ENCODE assay signal across 11 cellular contexts in the genomic region with DNA sequence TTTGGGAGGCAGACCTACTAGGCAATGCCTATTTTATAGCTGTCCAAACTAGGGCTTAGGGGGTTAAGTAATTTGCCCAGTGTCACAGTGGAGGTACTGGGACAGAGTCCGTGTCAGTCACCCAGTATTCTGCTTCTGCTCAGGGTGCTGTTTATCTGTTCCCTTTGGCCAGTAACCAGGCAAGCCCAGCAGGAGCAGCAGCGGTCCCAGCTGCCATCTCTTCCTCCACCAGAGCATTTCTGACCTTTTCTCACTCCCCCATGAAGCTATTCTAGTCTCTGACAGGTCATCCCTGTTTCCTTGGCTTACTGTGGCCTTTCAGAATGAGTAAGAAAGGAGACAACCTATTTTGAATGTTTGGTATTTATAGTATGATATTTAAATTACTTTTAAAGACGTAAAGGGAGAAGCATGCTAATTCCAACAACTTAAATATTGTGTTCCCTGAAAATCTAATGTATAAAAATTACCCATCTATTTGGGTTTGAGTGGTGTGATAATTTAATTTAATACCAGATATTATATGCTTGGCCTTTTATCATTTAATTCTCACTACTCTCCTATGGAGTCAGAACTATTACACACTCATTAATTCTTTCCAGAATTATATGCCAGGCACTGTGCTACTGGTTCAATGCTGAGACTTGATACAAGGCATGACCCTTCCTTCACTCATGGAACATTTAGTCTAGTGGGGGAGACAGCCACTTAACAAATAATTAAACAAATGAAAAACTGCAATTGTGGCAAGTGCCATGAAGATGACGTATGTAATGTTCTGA.
DNase-seq lines count a peak whose midpoint lies in the region; ATAC-seq and TF ChIP-seq lines count a peak whose summit lies in the region.
"Had no signal": no experiment of that assay in that cellular context is flagged by ENCODE, and none has a peak within 500 bp of the region (broad histone marks: within the 10 kb centered on the region; RNA-seq: fewer than 3 reads in every experiment).

No MANE protein-coding gene starts in this region.

- no peak overlapping the region for H3K4me3 ChIP-seq in psoas muscle
- H3K4me3 ChIP-seq: SJSA1 had no signal

- H3K27ac Mint-ChIP-seq in activated CD8-positive, alpha-beta T cell treated with anti-CD3 and anti-CD28 coated beads for 36 hours, result peak overlapping the region; percentile 60
- H3K27ac Mint-ChIP-seq in activated CD8-positive, alpha-beta T cell treated with anti-CD3 and anti-CD28 coated beads, Interleukin-2, amount 10 ng/mL, durations not matched to agents 7 days and 5 days, result no peak overlapping the region

- intact Hi-C loops in activated CD8-positive, alpha-beta T cell treated with anti-CD3 and anti-CD28 coated beads for 36 hours (cut with micrococcal nuclease), result no loop called here
- intact Hi-C loops in psoas muscle (cut with DNase I), result loop anchor here in 1 of 2 donors (5.0 kb wide), 1 partner anchor 236 kb away; no protein-coding TSS in a partner anchor

- H3K4me3 Mint-ChIP-seq in activated CD8-positive, alpha-beta T cell treated with anti-CD3 and anti-CD28 coated beads for 36 hours, result no peak overlapping the region
- H3K4me3 Mint-ChIP-seq in activated CD8-positive, alpha-beta T cell treated with anti-CD3 and anti-CD28 coated beads, Interleukin-2, amount 10 ng/mL, durations not matched to agents 7 days and 5 days, result no peak overlapping the region

- no peaks in the 10 kb centered on the region for H3K27me3 Mint-ChIP-seq in activated CD8-positive, alpha-beta T cell treated with anti-CD3 and anti-CD28 coated beads for 36 hours
- H3K27me3 Mint-ChIP-seq in activated CD8-positive, alpha-beta T cell treated with anti-CD3 and anti-CD28 coated beads, Interleukin-2, amount 10 ng/mL, durations not matched to agents 7 days and 5 days (ENCODE audit: low read depth), result no peaks in the 10 kb centered on the region

- TF ChIP-seq CTCF in activated CD8-positive, alpha-beta T cell treated with anti-CD3 and anti-CD28 coated beads for 36 hours (IDR thresholded peaks at IDR 0.05), result no peak
- TF ChIP-seq CTCF in psoas muscle (IDR thresholded peaks at IDR 0.05), result no peak

- H3K9me3 ChIP-seq in psoas muscle, result no peaks in the 10 kb centered on the region
- H3K9me3 ChIP-seq: SJSA1 had no signal

- H3K36me3 Mint-ChIP-seq in activated CD8-positive, alpha-beta T cell treated with anti-CD3 and anti-CD28 coated beads for 36 hours (ENCODE audit: low read depth), result peaks cover 46% of the 10 kb centered on the region
- peaks cover 52% of the 10 kb centered on the region for H3K36me3 Mint-ChIP-seq in activated CD8-positive, alpha-beta T cell treated with anti-CD3 and anti-CD28 coated beads, Interleukin-2, amount 10 ng/mL, durations not matched to agents 7 days and 5 days (ENCODE audit: low read depth)

- H3K4me1 Mint-ChIP-seq in activated CD8-positive, alpha-beta T cell treated with anti-CD3 and anti-CD28 coated beads for 36 hours (ENCODE audit: low read depth), result peaks cover 48% of the 10 kb centered on the region
- peaks cover 26% of the 10 kb centered on the region for H3K4me1 Mint-ChIP-seq in activated CD8-positive, alpha-beta T cell treated with anti-CD3 and anti-CD28 coated beads, Interleukin-2, amount 10 ng/mL, durations not matched to agents 7 days and 5 days (ENCODE audit: low read depth)

- ATAC-seq in activated CD8-positive, alpha-beta T cell treated with anti-CD3 and anti-CD28 coated beads for 36 hours, result peak; percentile 72
- ATAC-seq in activated CD8-positive, alpha-beta T cell treated with anti-CD3 and anti-CD28 coated beads, Interleukin-2, amount 10 ng/mL, durations not matched to agents 7 days and 5 days, result no peak
- ATAC-seq in GM21786 (IDR thresholded peaks at IDR 0.05; ENCODE audit: unreplicated experiment), result peak; percentile 80
- peak; percentile 95 for ATAC-seq in HG03469 (IDR thresholded peaks at IDR 0.05; ENCODE audit: unreplicated experiment)
- peak; percentile 85 to 97 (median 90) for ATAC-seq in psoas muscle
- ATAC-seq in esophagus mucosa, result no peak
- no peak for ATAC-seq in SK-N-SH treated with all-trans-retinoic acid at 6 μM for 48 hours

- CTCF ChIA-PET in activated CD8-positive, alpha-beta T cell treated with anti-CD3 and anti-CD28 coated beads for 36 hours (lab: Charles Lee), result no interaction called here
- CTCF ChIA-PET in activated CD8-positive, alpha-beta T cell treated with anti-CD3 and anti-CD28 coated beads, Interleukin-2, amount 10 ng/mL, durations not matched to agents 7 days and 5 days (lab: Charles Lee), result no interaction called here

- peak overlapping the region; percentile 64 for H3K27ac ChIP-seq in psoas muscle
- H3K27ac ChIP-seq: epithelial cell of prostate, SJSA1 had no signal

- 26 to 42% (median 27%) methylated on average over 4 of the region's 4 CpGs for WGBS in psoas muscle, 3 donors

- H3K4me1 ChIP-seq in psoas muscle, result peaks cover 21% of the 10 kb centered on the region
- H3K4me1 ChIP-seq: SJSA1 had no signal

- POLR2A ChIA-PET in activated CD8-positive, alpha-beta T cell treated with anti-CD3 and anti-CD28 coated beads for 36 hours (lab: Charles Lee), result no interaction called here
- POLR2A ChIA-PET in activated CD8-positive, alpha-beta T cell treated with anti-CD3 and anti-CD28 coated beads, Interleukin-2, amount 10 ng/mL, durations not matched to agents 7 days and 5 days (lab: Charles Lee), result no interaction called here

- H3K9me3 Mint-ChIP-seq in activated CD8-positive, alpha-beta T cell treated with anti-CD3 and anti-CD28 coated beads for 36 hours, result no peaks in the 10 kb centered on the region
- no peaks in the 10 kb centered on the region for H3K9me3 Mint-ChIP-seq in activated CD8-positive, alpha-beta T cell treated with anti-CD3 and anti-CD28 coated beads, Interleukin-2, amount 10 ng/mL, durations not matched to agents 7 days and 5 days (ENCODE audit: insufficient read depth)

- peaks cover 0 to 37% of the 10 kb centered on the region in 2 donors for H3K36me3 ChIP-seq in psoas muscle (ENCODE audit: insufficient read depth in 1 of 2, low read depth in 1 of 2)

- peaks cover 0 to 14% (median 0%) of the 10 kb centered on the region in 3 donors for H3K27me3 ChIP-seq in psoas muscle (ENCODE audit: insufficient read depth in 3 of 3, low read length in 2 of 3)
- H3K27me3 ChIP-seq: SJSA1 had no signal

- peak; percentile 4 for DNase-seq in activated CD8-positive, alpha-beta T cell treated with anti-CD3 and anti-CD28 coated beads for 36 hours
- no peak for DNase-seq in activated CD8-positive, alpha-beta T cell treated with anti-CD3 and anti-CD28 coated beads, Interleukin-2, amount 10 ng/mL, durations not matched to agents 7 days and 5 days
- DNase-seq in psoas muscle (peak; percentile 13 to 62), DMS79 treated with DMSO at 0.1 percent for 48 hours (lab: John Stamatoyannopoulos, UW) (no peak)
- DNase-seq: mesenchymal stem cell had no signal

TF ChIP-seq in SK-N-SH treated with all-trans-retinoic acid at 6 μM for 48 hours, 23 proteins besides CTCF, POLR2A, EP300 and RAD21 (continues in another document):
- TF ChIP-seq ZC3H10 (CRISPR knock-in tag; IDR thresholded peaks at IDR 0.05), result no peak
- no peak for TF ChIP-seq PPARA (CRISPR knock-in tag; IDR thresholded peaks at IDR 0.05; ENCODE audit: borderline replicate concordance)
- TF ChIP-seq ZNF565 (CRISPR knock-in tag; conservative IDR thresholded peaks at IDR 0.05; ENCODE audit: low read depth), result no peak
- no peak for TF ChIP-seq ZNF70 (CRISPR knock-in tag; IDR thresholded peaks at IDR 0.05)
- TF ChIP-seq, protein P1, sequence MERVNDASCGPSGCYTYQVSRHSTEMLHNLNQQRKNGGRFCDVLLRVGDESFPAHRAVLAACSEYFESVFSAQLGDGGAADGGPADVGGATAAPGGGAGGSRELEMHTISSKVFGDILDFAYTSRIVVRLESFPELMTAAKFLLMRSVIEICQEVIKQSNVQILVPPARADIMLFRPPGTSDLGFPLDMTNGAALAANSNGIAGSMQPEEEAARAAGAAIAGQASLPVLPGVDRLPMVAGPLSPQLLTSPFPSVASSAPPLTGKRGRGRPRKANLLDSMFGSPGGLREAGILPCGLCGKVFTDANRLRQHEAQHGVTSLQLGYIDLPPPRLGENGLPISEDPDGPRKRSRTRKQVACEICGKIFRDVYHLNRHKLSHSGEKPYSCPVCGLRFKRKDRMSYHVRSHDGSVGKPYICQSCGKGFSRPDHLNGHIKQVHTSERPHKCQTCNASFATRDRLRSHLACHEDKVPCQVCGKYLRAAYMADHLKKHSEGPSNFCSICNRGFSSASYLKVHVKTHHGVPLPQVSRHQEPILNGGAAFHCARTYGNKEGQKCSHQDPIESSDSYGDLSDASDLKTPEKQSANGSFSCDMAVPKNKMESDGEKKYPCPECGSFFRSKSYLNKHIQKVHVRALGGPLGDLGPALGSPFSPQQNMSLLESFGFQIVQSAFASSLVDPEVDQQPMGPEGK (CRISPR knock-in tag; IDR thresholded peaks at IDR 0.05; ENCODE audit: borderline replicate concordance), result no peak
- TF ChIP-seq, protein P2, sequence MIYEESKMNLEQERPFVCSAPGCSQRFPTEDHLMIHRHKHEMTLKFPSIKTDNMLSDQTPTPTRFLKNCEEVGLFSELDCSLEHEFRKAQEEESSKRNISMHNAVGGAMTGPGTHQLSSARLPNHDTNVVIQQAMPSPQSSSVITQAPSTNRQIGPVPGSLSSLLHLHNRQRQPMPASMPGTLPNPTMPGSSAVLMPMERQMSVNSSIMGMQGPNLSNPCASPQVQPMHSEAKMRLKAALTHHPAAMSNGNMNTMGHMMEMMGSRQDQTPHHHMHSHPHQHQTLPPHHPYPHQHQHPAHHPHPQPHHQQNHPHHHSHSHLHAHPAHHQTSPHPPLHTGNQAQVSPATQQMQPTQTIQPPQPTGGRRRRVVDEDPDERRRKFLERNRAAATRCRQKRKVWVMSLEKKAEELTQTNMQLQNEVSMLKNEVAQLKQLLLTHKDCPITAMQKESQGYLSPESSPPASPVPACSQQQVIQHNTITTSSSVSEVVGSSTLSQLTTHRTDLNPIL (CRISPR knock-in tag; IDR thresholded peaks at IDR 0.05; ENCODE audit: low read depth), result no peak
- TF ChIP-seq ARNTL (CRISPR knock-in tag; IDR thresholded peaks at IDR 0.05; ENCODE audit: borderline replicate concordance, low read depth), result no peak
- TF ChIP-seq ZNF8 (CRISPR knock-in tag; IDR thresholded peaks at IDR 0.05), result no peak
- TF ChIP-seq, protein P3, sequence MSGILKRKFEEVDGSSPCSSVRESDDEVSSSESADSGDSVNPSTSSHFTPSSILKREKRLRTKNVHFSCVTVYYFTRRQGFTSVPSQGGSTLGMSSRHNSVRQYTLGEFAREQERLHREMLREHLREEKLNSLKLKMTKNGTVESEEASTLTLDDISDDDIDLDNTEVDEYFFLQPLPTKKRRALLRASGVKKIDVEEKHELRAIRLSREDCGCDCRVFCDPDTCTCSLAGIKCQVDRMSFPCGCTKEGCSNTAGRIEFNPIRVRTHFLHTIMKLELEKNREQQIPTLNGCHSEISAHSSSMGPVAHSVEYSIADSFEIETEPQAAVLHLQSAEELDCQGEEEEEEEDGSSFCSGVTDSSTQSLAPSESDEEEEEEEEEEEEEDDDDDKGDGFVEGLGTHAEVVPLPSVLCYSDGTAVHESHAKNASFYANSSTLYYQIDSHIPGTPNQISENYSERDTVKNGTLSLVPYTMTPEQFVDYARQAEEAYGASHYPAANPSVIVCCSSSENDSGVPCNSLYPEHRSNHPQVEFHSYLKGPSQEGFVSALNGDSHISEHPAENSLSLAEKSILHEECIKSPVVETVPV (CRISPR knock-in tag; IDR thresholded peaks at IDR 0.05), result no peak
- TF ChIP-seq ZFP3 (CRISPR knock-in tag; IDR thresholded peaks at IDR 0.05), result no peak

Comparison
In these comparisons a context has a peak if more than half of its experiments do, and no peak if none do; other contexts are left out.
1. ATAC-seq: peak in activated CD8-positive, alpha-beta T cell treated with anti-CD3 and anti-CD28 coated beads for 36 hours (single experiment), GM21786 (single experiment), HG03469 (single experiment) and psoas muscle (4 of 4); none in activated CD8-positive, alpha-beta T cell treated with anti-CD3 and anti-CD28 coated beads, Interleukin-2, amount 10 ng/mL, durations not matched to agents 7 days and 5 days (single experiment), esophagus mucosa (single experiment) and SK-N-SH treated with all-trans-retinoic acid at 6 μM for 48 hours (single experiment).
2. DNase-seq: peak in activated CD8-positive, alpha-beta T cell treated with anti-CD3 and anti-CD28 coated beads for 36 hours (single experiment) and psoas muscle (2 of 2); none in activated CD8-positive, alpha-beta T cell treated with anti-CD3 and anti-CD28 coated beads, Interleukin-2, amount 10 ng/mL, durations not matched to agents 7 days and 5 days (single experiment) and DMS79 treated with DMSO at 0.1 percent for 48 hours (single experiment).